In genomic region chr17:73231363-73231762, GRCh38 we compare ENCODE assay signal across 8 cellular contexts. TPM values are rescaled to one million over a fixed set of nuclear protein-coding genes. Genes with fewer than 3 reads are reported as not detected.
A peak's percentile ranks its signal among the peaks of the same experiment; 100 is the strongest.
DNase-seq lines count a peak whose midpoint lies in the region; ATAC-seq, FAIRE-seq and TF ChIP-seq lines count a peak whose summit lies in the region.

No MANE protein-coding gene starts in this region.

- peaks cover 65% of the 10 kb centered on the region for H3K4me1 Mint-ChIP-seq in activated T-cell treated with anti-CD3 and anti-CD28 coated beads, Interleukin-2, amount 50 U/mL, for 4 hours (ENCODE audit: low read depth)
- H3K4me1 Mint-ChIP-seq in naive B cell = peaks cover 53 to 59% (median 55%) of the 10 kb centered on the region in 3 donors

- no peak overlapping the region for H2BK20ac ChIP-seq in H1 (ENCODE audit: low read length)

- no peak overlapping the region for H2BK120ac ChIP-seq in H1 (replicated peaks; ENCODE audit: low read depth, low read length)

- H3K56ac ChIP-seq in H1 (replicated peaks; ENCODE audit: insufficient read length, low read depth, low read length) = peak overlapping the region; percentile 83

- no peak overlapping the region for H4K5ac ChIP-seq in H1 (ENCODE audit: insufficient read length, low read depth, low read length)

- no peak for TF ChIP-seq POLR2A in H1 (IDR thresholded peaks at IDR 0.05; ENCODE audit: control extremely low read depth in 1 of 2, low read depth in 2 of 2, low read length in 2 of 2)

- H3K27ac Mint-ChIP-seq in naive B cell = peak overlapping the region; percentile 58 to 97 (median 92)

- peaks cover 10 to 69% of the 10 kb centered on the region in 2 experiments for H3K79me2 ChIP-seq in H1 (ENCODE audit: control insufficient read depth in 1 of 2, insufficient read depth in 2 of 2, low read length in 2 of 2)

- no peak for ATAC-seq in activated T-cell treated with anti-CD3 and anti-CD28 coated beads, Interleukin-2, amount 50 U/mL, for 4 hours
- ATAC-seq in naive B cell (ENCODE audit: low read depth in 2 of 2) = no peak

- H3K79me1 ChIP-seq in H1 (ENCODE audit: low read depth, low read length) = 0 out of 2 replicates have a peak, but pooled peaks cover 4% of the 10 kb centered on the region

- no peak overlapping the region for H2BK12ac ChIP-seq in H1 (ENCODE audit: low read depth, low read length)

- H3K4me3 ChIP-seq in SJCRH30 = peak overlapping the region; percentile 85
- H3K4me3 ChIP-seq in H1 (ENCODE audit: extremely low read depth in 1 of 4, insufficient read depth in 2 of 4, low read depth in 3 of 4, low read length in 4 of 4) = peak overlapping the region; percentile 90 to 94 (median 92)

- H3K18ac ChIP-seq in H1 (ENCODE audit: extremely low read depth, low read length) = peak overlapping the region; percentile 15; the same call in 1 of the 2 replicates

- no peak overlapping the region for H2BK15ac ChIP-seq in H1 (ENCODE audit: low read length)

- no peak overlapping the region for H4K91ac ChIP-seq in H1 (replicated peaks; ENCODE audit: insufficient read length, low read length)

- peak overlapping the region; percentile 82; the same call in 1 of the 2 replicates for H2BK5ac ChIP-seq in H1 (ENCODE audit: low read depth, low read length)

- no peaks in the 10 kb centered on the region for H3K27me3 ChIP-seq in SJCRH30
- H3K27me3 ChIP-seq in H1 (replicated peaks in 1 of 4; ENCODE audit: control insufficient read depth in 3 of 4, extremely low read depth in 1 of 4, insufficient read depth in 3 of 4, low read length in 3 of 4) = no peaks in the 10 kb centered on the region

- WGBS in H1 (ENCODE audit: extremely low coverage in 1 of 2, insufficient coverage in 1 of 2, insufficient read length in 1 of 2, insufficient replicate concordance in 2 of 2, low coverage in 1 of 2, low lambda C conversion rate in 2 of 2, missing lambda C conversion rate in 1 of 2), 2 experiments = 2% methylated on average over 21 of the region's 21 CpGs; no CpG with 5 or more reads in 1 of the 2 experiments

- H2AK5ac ChIP-seq in H1 (ENCODE audit: low read depth, low read length) = no peak overlapping the region

- POLR2A ChIA-PET in H1 (lab: Charles Lee; ENCODE audit: partially characterized antibody) = interaction anchor here (0.7 to 2.5 kb wide), 15 partner anchors 9 to 112 kb away, joined by 3 to 18 read pairs (median 5); partner anchors contain the start of gene COG1

- H4K8ac ChIP-seq in H1 (ENCODE audit: extremely low read depth, insufficient read depth, low read length) = no peak overlapping the region

- H3K4me1 ChIP-seq in SJCRH30 = peaks cover 36% of the 10 kb centered on the region
- H3K4me1 ChIP-seq in H1 (replicated peaks in 1 of 4; ENCODE audit: control insufficient read depth in 3 of 4, insufficient read depth in 4 of 4, low read length in 3 of 4) = peaks cover under 1 to 9% (median 5%) of the 10 kb centered on the region in 4 experiments; a peak in 6 of 7 replicates

- H3K36me3 Mint-ChIP-seq in activated T-cell treated with anti-CD3 and anti-CD28 coated beads, Interleukin-2, amount 50 U/mL, for 4 hours (ENCODE audit: insufficient read depth) = peaks cover 10% of the 10 kb centered on the region
- peaks cover 11 to 12% of the 10 kb centered on the region in 2 donors for H3K36me3 Mint-ChIP-seq in naive B cell

- no peak overlapping the region for H3K23ac ChIP-seq in H1 (ENCODE audit: insufficient read length)

- TF ChIP-seq CTCF in H1 (IDR thresholded peaks at IDR 0.05; ENCODE audit: control extremely low read depth in 1 of 3, insufficient read depth in 1 of 3, low read depth in 1 of 3, low read length in 3 of 3) = no peak

- CTCF ChIA-PET in H1 (lab: Charles Lee; ENCODE audit: partially characterized antibody) = interaction anchor here (1.0 to 2.8 kb wide), 9 partner anchors 14 to 507 kb away, joined by 3 to 10 read pairs (median 4); partner anchors contain the start of genes CDC42EP4 and COG1

- no peak overlapping the region for H3K14ac ChIP-seq in H1 (ENCODE audit: insufficient read length)

- H3K9me3 Mint-ChIP-seq in activated T-cell treated with anti-CD3 and anti-CD28 coated beads, Interleukin-2, amount 50 U/mL, for 4 hours = no peaks in the 10 kb centered on the region
- no peaks in the 10 kb centered on the region for H3K9me3 Mint-ChIP-seq in naive B cell

- no peaks in the 10 kb centered on the region for H3K27me3 Mint-ChIP-seq in activated T-cell treated with anti-CD3 and anti-CD28 coated beads, Interleukin-2, amount 50 U/mL, for 4 hours (ENCODE audit: low read depth)
- no peaks in the 10 kb centered on the region for H3K27me3 Mint-ChIP-seq in naive B cell

- H3K4me2 ChIP-seq in H1 (ENCODE audit: insufficient read depth in 1 of 2, low read depth in 2 of 2, low read length in 2 of 2) = peak overlapping the region; percentile 65 to 99

- no peak for DNase-seq in activated T-cell treated with anti-CD3 and anti-CD28 coated beads, Interleukin-2, amount 50 U/mL, for 4 hours
- DNase-seq in activated T-cell treated with anti-CD3 and anti-CD28 coated beads for 4 hours (no peak), SJCRH30 (no peak), H1 (ENCODE audit: low read depth in 1 of 2, low spot score in 2 of 2) (no peak), naive B cell (no peak), NCI-H226 (no peak), NCI-H2107 treated with DMSO at 0.1 percent for 48 hours (lab: John Stamatoyannopoulos, UW; ENCODE audit: unreplicated experiment) (no peak)
- no peak for DNase-seq in activated CD4-positive, alpha-beta T cell treated with anti-CD3 and anti-CD28 coated beads, Interleukin-2, amount 50 U/mL, for 4 hours

- no peaks in the 10 kb centered on the region for H3K9me3 ChIP-seq in SJCRH30 (replicated peaks)
- no peaks in the 10 kb centered on the region for H3K9me3 ChIP-seq in H1 (ENCODE audit: insufficient read depth in 2 of 2, low read depth in 1 of 2, low read length in 1 of 2)

- H3K36me3 ChIP-seq in SJCRH30 (peaks cover 26% of the 10 kb centered on the region), H1 (ENCODE audit: control insufficient read depth in 2 of 4, insufficient read depth in 4 of 4, low read length in 3 of 4) (peaks cover 2 to 13% (median 9%) of the 10 kb centered on the region in 4 experiments; a peak in 6 of 8 replicates)

- FAIRE-seq in H1 (lab: Jason Lieb, UNC) = no peak

- H4K20me1 ChIP-seq in H1 (replicated peaks in 1 of 2; ENCODE audit: control insufficient read depth in 1 of 2, insufficient read depth in 2 of 2, low read length in 2 of 2) = peaks cover 2 to 7% of the 10 kb centered on the region in 2 experiments

- no peak overlapping the region for H2AFZ ChIP-seq in H1 (ENCODE audit: low read length)

- no peak for TF ChIP-seq RAD21 in H1 (IDR thresholded peaks at IDR 0.05 in 1 of 2, conservative IDR thresholded peaks at IDR 0.05 in 1 of 2; ENCODE audit: low read depth in 2 of 2, low read length in 2 of 2)

- H3K27ac ChIP-seq in SJCRH30 (peak overlapping the region; percentile 84), H1 (ENCODE audit: low read depth, low read length) (peak overlapping the region; percentile 66)

- TF ChIP-seq EP300 in H1 (IDR thresholded peaks at IDR 0.05; ENCODE audit: borderline replicate concordance in 1 of 2, low read depth in 2 of 2, low read length in 2 of 2) = no peak

- peak overlapping the region; percentile 90 for H3K4me3 Mint-ChIP-seq in activated T-cell treated with anti-CD3 and anti-CD28 coated beads, Interleukin-2, amount 50 U/mL, for 4 hours
- H3K4me3 Mint-ChIP-seq in naive B cell = peak overlapping the region; percentile 92 to 100 (median 97)

- peaks cover 6% of the 10 kb centered on the region for H3K23me2 ChIP-seq in H1 (ENCODE audit: low read depth, low read length)

- H3K9ac ChIP-seq in H1 (replicated peaks in 1 of 4; ENCODE audit: extremely low read depth in 1 of 4, low read depth in 3 of 4, low read length in 3 of 4) = peak overlapping the region; percentile 67 to 90 (median 73)

- no peak overlapping the region for H3K4ac ChIP-seq in H1 (replicated peaks; ENCODE audit: insufficient read length, low read depth, low read length)

TF ChIP-seq in H1, 55 proteins besides CTCF, POLR2A, EP300 and RAD21 (continues in another document):
- no peak for TF ChIP-seq SIN3A (conservative IDR thresholded peaks at IDR 0.05 in 1 of 2, IDR thresholded peaks at IDR 0.05 in 1 of 2; ENCODE audit: low read depth in 1 of 2, low read length in 2 of 2)

RNA-seq across cellular contexts. Expression of gene CPSF4L, which starts 30.3 kb away (rescaled TPM):
- total RNA-seq in activated T-cell treated with anti-CD3 and anti-CD28 coated beads, Interleukin-2, amount 50 U/mL, for 4 hours = not detected
- not detected in 2 replicates for total RNA-seq in SJCRH30 (2014; rRNA removed; shearing (Covaris generic))
- not detected in 2 replicates for total RNA-seq in H1 (2021; fragmentation: NEBNext Ultra II Directional; extraction: Animal tissue kit (Norgen Biotek cat#: 25700))
- 0.28 TPM in 1 of 2 replicates, not detected in the other for polyA plus RNA-seq in H1 (2011; rRNA removed)
- not detected for polyA plus RNA-seq in H1 (2011; cell fraction: cytosol; rRNA removed)
- polyA plus RNA-seq in H1 (2011; cell fraction: nucleus; rRNA removed) = not detected
- polyA plus RNA-seq in H1 (2012, experiment 1 of 2) = not detected in 4 replicates
- polyA plus RNA-seq in H1 (2012, experiment 2 of 2) = not detected
- polyA plus RNA-seq in H1 (2013, experiment 1 of 2) = not detected
- not detected for polyA plus RNA-seq in H1 (2013, experiment 2 of 2)
- polyA minus RNA-seq in H1 (2011; rRNA and poly(A)+ RNA removed) = not detected in 2 replicates
- not detected for polyA minus RNA-seq in H1 (2011; cell fraction: cytosol; rRNA and poly(A)+ RNA removed)
- polyA minus RNA-seq in H1 (2011; cell fraction: nucleus; rRNA and poly(A)+ RNA removed) = not detected
- not detected for polyA plus RNA-seq in naive B cell (ENCODE audit: low read depth in 6 of 6)

RNA-seq across cellular contexts. Expression of gene COG1, which starts 38.5 kb away (rescaled TPM):
- total RNA-seq in activated T-cell treated with anti-CD3 and anti-CD28 coated beads, Interleukin-2, amount 50 U/mL, for 4 hours = 10 to 100 TPM; 26.6 to 31.8 (median 29.0) TPM
- total RNA-seq in SJCRH30 (2014; rRNA removed; shearing (Covaris generic)) = 24.6 and 35.3 TPM in 2 replicates
- total RNA-seq in H1 (2021; fragmentation: NEBNext Ultra II Directional; extraction: Animal tissue kit (Norgen Biotek cat#: 25700)) = 18.7 and 19.5 TPM in 2 replicates
- polyA plus RNA-seq in H1 (2011; rRNA removed) (11.0 and 13.7 TPM in 2 replicates), naive B cell (ENCODE audit: low read depth in 6 of 6) (10 to 100 TPM in 4 of 6 donors, 1 to 10 TPM in 2; 3.9 to 19.9 (median 14.9) TPM)
- polyA plus RNA-seq in H1 (2011; cell fraction: cytosol; rRNA removed) = 11.4 TPM
- polyA plus RNA-seq in H1 (2011; cell fraction: nucleus; rRNA removed) = 33.9 TPM
- polyA plus RNA-seq in H1 (2012, experiment 1 of 2) = 18.7 to 20.9 TPM (median 19.7 TPM) in 4 replicates
- 13.1 TPM for polyA plus RNA-seq in H1 (2012, experiment 2 of 2)
- polyA plus RNA-seq in H1 (2013, experiment 1 of 2) = 23.1 TPM
- polyA plus RNA-seq in H1 (2013, experiment 2 of 2) = 17.5 TPM
- polyA minus RNA-seq in H1 (2011; rRNA and poly(A)+ RNA removed) = 23.3 and 24.9 TPM in 2 replicates
- 7.3 TPM for polyA minus RNA-seq in H1 (2011; cell fraction: cytosol; rRNA and poly(A)+ RNA removed)
- polyA minus RNA-seq in H1 (2011; cell fraction: nucleus; rRNA and poly(A)+ RNA removed) = 21.1 TPM
